In genomic region chr9:130331573-130331972, GRCh38 we compare ENCODE assay signal across 11 cellular contexts.
DNase-seq lines count a peak whose midpoint lies in the region; ATAC-seq and TF ChIP-seq lines count a peak whose summit lies in the region.
"Had no signal": no experiment of that assay in that cellular context is flagged by ENCODE, and none has a peak within 500 bp of the region (broad histone marks: within the 10 kb centered on the region; RNA-seq: fewer than 3 reads in every experiment).

No MANE protein-coding gene starts in this region.

- no peak overlapping the region for H3K4me3 Mint-ChIP-seq in H9
- no peak overlapping the region for H3K4me3 Mint-ChIP-seq in T-helper 17 cell

- H3K27me3 ChIP-seq in H9 (ENCODE audit: insufficient read depth, low read length): no peaks in the 10 kb centered on the region
- peaks cover 0 to 72% of the 10 kb centered on the region in 2 donors for H3K27me3 ChIP-seq in left lung
- peaks cover 0 to 83% of the 10 kb centered on the region in 2 donors for H3K27me3 ChIP-seq in tibial artery

- WGBS in H9 (ENCODE audit: extremely low coverage, insufficient read length, low lambda C conversion rate): no CpG with 5 or more reads among the region's 13 CpGs

- no peaks in the 10 kb centered on the region for H3K9me3 Mint-ChIP-seq in H9

- no peak overlapping the region for H3K56ac ChIP-seq in H9 (ENCODE audit: insufficient read length, low read depth, low read length)

- H4K8ac ChIP-seq in H9 (replicated peaks; ENCODE audit: insufficient read length, low read depth, low read length): no peak overlapping the region

- no peak overlapping the region for H2AFZ ChIP-seq in H9 (ENCODE audit: low read length)

- H3K9me3 ChIP-seq in H9 (ENCODE audit: control insufficient read depth, low read depth, low read length): no peaks in the 10 kb centered on the region
- no peaks in the 10 kb centered on the region for H3K9me3 ChIP-seq in left lung
- H3K9me3 ChIP-seq in tibial artery: no peaks in the 10 kb centered on the region
- no peaks in the 10 kb centered on the region for H3K9me3 ChIP-seq in T-helper 17 cell (ENCODE audit: control insufficient read depth, low read length, poor library complexity, severe bottlenecking)

- no peak overlapping the region for H3T11ph ChIP-seq in H9 (ENCODE audit: low read length)

- no peak for DNase-seq in H9
- peak; percentile 41 to 72 for DNase-seq in cardiac fibroblast (ENCODE audit: low read depth in 2 of 2)
- DNase-seq in left lung: no peak
- peak; percentile 76 to 86 for DNase-seq in tibial artery
- no peak for DNase-seq in activated CD4-positive, alpha-beta T cell treated with anti-CD3 and anti-CD28 coated beads for 48 hours
- DNase-seq in T-helper 17 cell: no peak
- DNase-seq in activated naive CD4-positive, alpha-beta T cell (lab: John Stamatoyannopoulos, UW): no peak
- DNase-seq in G401 (ENCODE audit: low spot score): no peak
- DNase-seq: activated gamma-delta T cell, DMS153 had no signal

- H3K4me3 ChIP-seq in cardiac fibroblast (replicated peaks in 1 of 2; ENCODE audit: low read depth in 2 of 2, low read length in 2 of 2) (no peak overlapping the region), left lung (no peak overlapping the region), tibial artery (no peak overlapping the region)

- no peak overlapping the region for H3K14ac ChIP-seq in H9 (ENCODE audit: insufficient read depth, low read length)

- peaks cover 1% of the 10 kb centered on the region; the same call in 1 of the 2 replicates for H3K27me3 Mint-ChIP-seq in H9 (ENCODE audit: low read depth)
- H3K27me3 Mint-ChIP-seq in T-helper 17 cell: peaks cover 64% of the 10 kb centered on the region

- intact Hi-C loops in left lung (cut with DNase I): no loop called here
- intact Hi-C loops in tibial artery (cut with DNase I; ENCODE audit: low total_unique reads): no loop called here

- no peak overlapping the region for H2AK5ac ChIP-seq in H9 (ENCODE audit: insufficient read length, low read length)

- H4K91ac ChIP-seq in H9 (ENCODE audit: insufficient read length, low read depth, low read length): no peak overlapping the region

- H3K36me3 Mint-ChIP-seq in H9 (ENCODE audit: insufficient read depth in 1 of 3, low read depth in 3 of 3): peaks cover 0 to 16% (median 2%) of the 10 kb centered on the region in 3 experiments; a peak in 4 of 7 replicates
- H3K36me3 Mint-ChIP-seq in T-helper 17 cell (ENCODE audit: low read depth): peaks cover 2% of the 10 kb centered on the region

- H2BK120ac ChIP-seq in H9 (ENCODE audit: low read depth, low read length, poor library complexity, severe bottlenecking): no peak overlapping the region

- no peak overlapping the region for H2BK15ac ChIP-seq in H9 (ENCODE audit: low read depth, low read length)

- H2BK20ac ChIP-seq in H9 (ENCODE audit: low read depth, low read length, poor library complexity, severe bottlenecking): no peak overlapping the region

- H3K27ac Mint-ChIP-seq in H9 (peak overlapping the region in 2 of 3 experiments; percentile 51 to 82; a peak in 2 of 7 replicates), T-helper 17 cell (no peak overlapping the region)

- H3K4ac ChIP-seq in H9 (ENCODE audit: low read depth, low read length): no peak overlapping the region

- H3K4me1 Mint-ChIP-seq in H9 (peaks cover 9 to 22% of the 10 kb centered on the region in 2 experiments), T-helper 17 cell (peaks cover 2% of the 10 kb centered on the region)

- H3K9ac ChIP-seq in H9 (ENCODE audit: extremely low read depth, insufficient read length, low read length): no peak overlapping the region

- H3K4me2 ChIP-seq in H9 (ENCODE audit: insufficient read depth, insufficient read length, low read length): no peak overlapping the region

- H3K27ac ChIP-seq in H9 (ENCODE audit: insufficient read length, low read depth, low read length) (no peak overlapping the region), left lung (no peak overlapping the region), tibial artery (peak overlapping the region; percentile 22 to 61)

- no peaks in the 10 kb centered on the region for H3K79me1 ChIP-seq in H9 (ENCODE audit: insufficient read depth, low read depth, low read length, poor library complexity, severe bottlenecking)

- in situ Hi-C loops in G401 (cut with HindIII; ENCODE audit: low sequenced_read_pairs): no loop called here

- H2BK12ac ChIP-seq in H9 (ENCODE audit: insufficient read length, low read depth, low read length): no peak overlapping the region

- TF ChIP-seq CTCF in H9 (conservative IDR thresholded peaks at IDR 0.05) (no peak), cardiac fibroblast (IDR thresholded peaks at IDR 0.05; ENCODE audit: low read depth, low read length) (no peak), left lung (IDR thresholded peaks at IDR 0.05) (no peak), tibial artery (IDR thresholded peaks at IDR 0.05) (no peak)

- no peaks in the 10 kb centered on the region for H3K79me2 ChIP-seq in H9 (ENCODE audit: insufficient read depth, low read length)

- no peaks in the 10 kb centered on the region for H3K4me1 ChIP-seq in H9 (ENCODE audit: insufficient read depth, low read length)
- H3K4me1 ChIP-seq in left lung: no peaks in the 10 kb centered on the region
- H3K4me1 ChIP-seq in tibial artery: peaks cover 0 to 20% (median 10%) of the 10 kb centered on the region in 4 donors

- no peaks in the 10 kb centered on the region for H4K20me1 ChIP-seq in H9 (ENCODE audit: control insufficient read depth, insufficient read depth, insufficient read length)

- H3K36me3 ChIP-seq in left lung: no peaks in the 10 kb centered on the region
- H3K36me3 ChIP-seq in tibial artery: no peaks in the 10 kb centered on the region

- no peak overlapping the region for H3K18ac ChIP-seq in H9 (ENCODE audit: insufficient read length, low read depth, low read length)

- H4K5ac ChIP-seq in H9 (ENCODE audit: insufficient read length, low read depth, low read length): no peak overlapping the region

- no peaks in the 10 kb centered on the region for H3K23me2 ChIP-seq in H9 (ENCODE audit: insufficient read length, low read depth, low read length, poor library complexity, severe bottlenecking)

- no peak overlapping the region for H2BK5ac ChIP-seq in H9 (ENCODE audit: insufficient read length, low read length)

- ATAC-seq in left lung: peak; percentile 50
- no peak for ATAC-seq in T-helper 17 cell
- ATAC-seq: activated CD4-positive, CD25-positive, alpha-beta regulatory T cell treated with anti-CD3 and anti-CD28 coated beads, Interleukin-2, amount 50 U/mL, for 24 hours had no signal

- no peak overlapping the region for H3K23ac ChIP-seq in H9 (ENCODE audit: insufficient read length, low read depth, low read length)

Comparison
In these comparisons a context has a peak if more than half of its experiments do, and no peak if none do; other contexts are left out.
1. DNase-seq: peak in cardiac fibroblast (2 of 2) and tibial artery (2 of 2); none in H9 (single experiment), left lung (0 of 2), activated CD4-positive, alpha-beta T cell treated with anti-CD3 and anti-CD28 coated beads for 48 hours (single experiment), T-helper 17 cell (0 of 3), activated naive CD4-positive, alpha-beta T cell (0 of 4) and G401 (single experiment).
2. H3K27ac ChIP-seq: peak in tibial artery (2 of 2); none in H9 (single experiment) and left lung (0 of 2).